ENCODE assay signal across 14 cellular contexts in the genomic region with DNA sequence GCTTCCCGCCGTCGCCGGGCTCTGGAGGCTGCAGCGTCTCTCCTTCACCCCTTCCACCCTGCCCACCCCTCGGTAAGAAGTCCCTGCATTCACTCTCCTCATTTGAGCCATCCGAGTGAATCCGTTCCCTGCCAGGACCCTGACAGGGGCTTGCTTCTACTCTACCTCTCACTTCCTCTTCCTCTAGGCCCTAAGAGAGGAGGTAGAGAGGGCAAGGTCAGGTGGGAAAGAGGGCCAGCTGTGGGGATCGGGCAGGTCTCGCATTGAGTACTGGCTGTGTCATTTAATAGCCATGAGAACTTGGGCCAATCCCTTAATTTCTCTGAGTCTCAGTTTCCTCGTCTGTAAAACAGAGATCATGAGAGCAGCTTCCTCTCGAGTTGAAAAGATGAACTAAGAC.
DNase-seq lines count a peak whose midpoint lies in the region; ATAC-seq lines count a peak whose summit lies in the region.
"Had no signal": no experiment of that assay in that cellular context is flagged by ENCODE, and none has a peak within 500 bp of the region (broad histone marks: within the 10 kb centered on the region; RNA-seq: fewer than 3 reads in every experiment).

No MANE protein-coding gene starts in this region.

- H3K79me1 ChIP-seq in trophoblast cell (ENCODE audit: low read length): no peaks in the 10 kb centered on the region

- no peak for DNase-seq in activated T-cell treated with anti-CD3 and anti-CD28 coated beads, Interleukin-2, amount 50 U/mL, for 72 hours
- DNase-seq in activated T-cell treated with anti-CD3 and anti-CD28 coated beads, Interleukin-2, amount 50 U/mL, for 1 hour: no peak
- DNase-seq in activated CD8-positive, alpha-beta T cell treated with anti-CD3 and anti-CD28 coated beads, Interleukin-2, amount 10 ng/mL, durations not matched to agents 7 days and 5 days: no peak
- DNase-seq in occipital lobe (lab: John Stamatoyannopoulos, UW): no peak
- DNase-seq in trophoblast cell: no peak
- DNase-seq in A172 (ENCODE audit: low spot score): no peak
- DNase-seq: adrenal gland, DMS153, head of caudate nucleus, kidney glomerular epithelial cell, psoas muscle had no signal

- H3K14ac ChIP-seq in trophoblast cell (ENCODE audit: low read length): no peak overlapping the region

- H3K4me3 Mint-ChIP-seq in activated T-cell treated with anti-CD3 and anti-CD28 coated beads, Interleukin-2, amount 50 U/mL, for 72 hours: peak overlapping the region; percentile 64 to 72
- peak overlapping the region; percentile 38 for H3K4me3 Mint-ChIP-seq in activated CD8-positive, alpha-beta T cell treated with anti-CD3 and anti-CD28 coated beads, Interleukin-2, amount 10 ng/mL, durations not matched to agents 7 days and 5 days
- no peak overlapping the region for H3K4me3 Mint-ChIP-seq in stimulated activated memory B cell treated with anti-CD40 and anti-IgM and Interleukin-4, amounts not matched to agents 10 μg/mL and 1 μg/mL and 100 μg/mL, for 72 hours
- H3K4me3 Mint-ChIP-seq: type B pancreatic cell had no signal

- no peak overlapping the region for H2BK120ac ChIP-seq in trophoblast cell (ENCODE audit: insufficient read depth, low read length, poor library complexity)

- no peak overlapping the region for H3K4me2 ChIP-seq in trophoblast cell (ENCODE audit: low read length)

- no peak overlapping the region for H2AFZ ChIP-seq in trophoblast cell (ENCODE audit: insufficient read depth, low read length, poor library complexity)

- ATAC-seq in activated T-cell treated with anti-CD3 and anti-CD28 coated beads, Interleukin-2, amount 50 U/mL, for 72 hours (replicated peaks in 1 of 2): peak; percentile 12 to 24
- ATAC-seq in HG02870 (IDR thresholded peaks at IDR 0.05; ENCODE audit: unreplicated experiment): peak; percentile 41
- ATAC-seq in activated CD8-positive, alpha-beta T cell treated with anti-CD3 and anti-CD28 coated beads, Interleukin-2, amount 10 ng/mL, durations not matched to agents 7 days and 5 days: peak; percentile 23
- peak; percentile 74 for ATAC-seq in stimulated activated memory B cell treated with anti-CD40 and anti-IgM and Interleukin-4, amounts not matched to agents 10 μg/mL and 1 μg/mL and 100 μg/mL, for 72 hours
- ATAC-seq: psoas muscle had no signal

- CTCF ChIA-PET in activated CD8-positive, alpha-beta T cell treated with anti-CD3 and anti-CD28 coated beads, Interleukin-2, amount 10 ng/mL, durations not matched to agents 7 days and 5 days (lab: Charles Lee): interaction anchor here (1.2 to 14.2 kb wide), 4 partner anchors 13 to 1004 kb away, joined by 3 to 106 read pairs (median 5); no protein-coding TSS in a partner anchor

- H2AK5ac ChIP-seq in trophoblast cell (ENCODE audit: low read length): no peak overlapping the region

- H3K27ac Mint-ChIP-seq in activated T-cell treated with anti-CD3 and anti-CD28 coated beads, Interleukin-2, amount 50 U/mL, for 72 hours: no peak overlapping the region
- peak overlapping the region; percentile 41 for H3K27ac Mint-ChIP-seq in activated CD8-positive, alpha-beta T cell treated with anti-CD3 and anti-CD28 coated beads, Interleukin-2, amount 10 ng/mL, durations not matched to agents 7 days and 5 days
- peak overlapping the region; percentile 40 for H3K27ac Mint-ChIP-seq in stimulated activated memory B cell treated with anti-CD40 and anti-IgM and Interleukin-4, amounts not matched to agents 10 μg/mL and 1 μg/mL and 100 μg/mL, for 72 hours
- H3K27ac Mint-ChIP-seq: type B pancreatic cell had no signal

- H3K9me3 ChIP-seq in trophoblast cell (ENCODE audit: insufficient read depth, low read depth, low read length): no peaks in the 10 kb centered on the region
- H3K9me3 ChIP-seq: adrenal gland, psoas muscle had no signal

- POLR2A ChIA-PET in activated CD8-positive, alpha-beta T cell treated with anti-CD3 and anti-CD28 coated beads, Interleukin-2, amount 10 ng/mL, durations not matched to agents 7 days and 5 days (lab: Charles Lee): interaction anchor here (0.7 to 2.1 kb wide), 4 partner anchors 8 to 13 kb away, joined by 4 to 7 read pairs (median 5); no protein-coding TSS in a partner anchor

- H3K4me1 Mint-ChIP-seq in activated T-cell treated with anti-CD3 and anti-CD28 coated beads, Interleukin-2, amount 50 U/mL, for 72 hours (ENCODE audit: low read depth): peaks cover 54% of the 10 kb centered on the region
- H3K4me1 Mint-ChIP-seq in activated CD8-positive, alpha-beta T cell treated with anti-CD3 and anti-CD28 coated beads, Interleukin-2, amount 10 ng/mL, durations not matched to agents 7 days and 5 days (ENCODE audit: low read depth): peaks cover 48% of the 10 kb centered on the region
- peaks cover 36% of the 10 kb centered on the region for H3K4me1 Mint-ChIP-seq in stimulated activated memory B cell treated with anti-CD40 and anti-IgM and Interleukin-4, amounts not matched to agents 10 μg/mL and 1 μg/mL and 100 μg/mL, for 72 hours

- no peak overlapping the region for H3K9ac ChIP-seq in trophoblast cell (ENCODE audit: low read length)

- H4K8ac ChIP-seq in trophoblast cell (ENCODE audit: low read depth, low read length): no peak overlapping the region

- no peak overlapping the region for H3K4ac ChIP-seq in trophoblast cell (ENCODE audit: low read depth, low read length)

- no peak overlapping the region for H4K12ac ChIP-seq in trophoblast cell (ENCODE audit: low read depth, low read length)

- no peak overlapping the region for H3K23ac ChIP-seq in trophoblast cell (ENCODE audit: low read length)

- H3K36me3 ChIP-seq in trophoblast cell (ENCODE audit: control insufficient read depth in 1 of 2, insufficient read depth in 2 of 2, low read length in 2 of 2): no peaks in the 10 kb centered on the region
- H3K36me3 ChIP-seq: adrenal gland had no signal

- peaks cover 61% of the 10 kb centered on the region for H3K27me3 Mint-ChIP-seq in activated T-cell treated with anti-CD3 and anti-CD28 coated beads, Interleukin-2, amount 50 U/mL, for 72 hours (ENCODE audit: low read depth)
- H3K27me3 Mint-ChIP-seq in activated CD8-positive, alpha-beta T cell treated with anti-CD3 and anti-CD28 coated beads, Interleukin-2, amount 10 ng/mL, durations not matched to agents 7 days and 5 days (ENCODE audit: low read depth): peaks cover 58% of the 10 kb centered on the region
- peaks cover 10% of the 10 kb centered on the region for H3K27me3 Mint-ChIP-seq in stimulated activated memory B cell treated with anti-CD40 and anti-IgM and Interleukin-4, amounts not matched to agents 10 μg/mL and 1 μg/mL and 100 μg/mL, for 72 hours

- no peaks in the 10 kb centered on the region for H3K79me2 ChIP-seq in trophoblast cell (ENCODE audit: control insufficient read depth, insufficient read depth, low read length, poor library complexity)

- H3K4me3 ChIP-seq in trophoblast cell (ENCODE audit: low read depth, low read length): no peak overlapping the region
- H3K4me3 ChIP-seq: adrenal gland, psoas muscle had no signal

- peaks cover 3 to 4% of the 10 kb centered on the region in 2 donors for H3K36me3 Mint-ChIP-seq in activated T-cell treated with anti-CD3 and anti-CD28 coated beads, Interleukin-2, amount 50 U/mL, for 72 hours (ENCODE audit: insufficient read depth in 2 of 2)
- H3K36me3 Mint-ChIP-seq in activated CD8-positive, alpha-beta T cell treated with anti-CD3 and anti-CD28 coated beads, Interleukin-2, amount 10 ng/mL, durations not matched to agents 7 days and 5 days (ENCODE audit: low read depth): peaks cover 5% of the 10 kb centered on the region
- no peaks in the 10 kb centered on the region for H3K36me3 Mint-ChIP-seq in stimulated activated memory B cell treated with anti-CD40 and anti-IgM and Interleukin-4, amounts not matched to agents 10 μg/mL and 1 μg/mL and 100 μg/mL, for 72 hours
- H3K36me3 Mint-ChIP-seq: type B pancreatic cell had no signal

- H3K27me3 ChIP-seq in trophoblast cell (ENCODE audit: insufficient read depth, low read length): no peaks in the 10 kb centered on the region
- H3K27me3 ChIP-seq: adrenal gland had no signal

- H2BK5ac ChIP-seq in trophoblast cell (ENCODE audit: low read depth, low read length, poor library complexity): no peak overlapping the region

- H2BK12ac ChIP-seq in trophoblast cell (ENCODE audit: low read length): no peak overlapping the region

- no peak overlapping the region for H3K18ac ChIP-seq in trophoblast cell (ENCODE audit: low read length)

- WGBS in trophoblast cell (ENCODE audit: extremely low coverage, insufficient coverage, insufficient read length): no CpG with 5 or more reads among the region's 12 CpGs

- H3K4me1 ChIP-seq in trophoblast cell (ENCODE audit: control insufficient read depth in 1 of 2, insufficient read depth in 2 of 2, low read length in 2 of 2): peaks cover 0 to 2% of the 10 kb centered on the region in 2 experiments
- H3K4me1 ChIP-seq: adrenal gland had no signal

- no peak overlapping the region for H3K27ac ChIP-seq in trophoblast cell (ENCODE audit: low read depth, low read length)
- H3K27ac ChIP-seq: adrenal gland, psoas muscle had no signal

- H4K91ac ChIP-seq in trophoblast cell (ENCODE audit: low read depth, low read length): no peak overlapping the region

- no peaks in the 10 kb centered on the region for H3K9me3 Mint-ChIP-seq in activated T-cell treated with anti-CD3 and anti-CD28 coated beads, Interleukin-2, amount 50 U/mL, for 72 hours
- H3K9me3 Mint-ChIP-seq in activated CD8-positive, alpha-beta T cell treated with anti-CD3 and anti-CD28 coated beads, Interleukin-2, amount 10 ng/mL, durations not matched to agents 7 days and 5 days (ENCODE audit: insufficient read depth): no peaks in the 10 kb centered on the region
- peaks cover 3% of the 10 kb centered on the region for H3K9me3 Mint-ChIP-seq in stimulated activated memory B cell treated with anti-CD40 and anti-IgM and Interleukin-4, amounts not matched to agents 10 μg/mL and 1 μg/mL and 100 μg/mL, for 72 hours
- H3K9me3 Mint-ChIP-seq: type B pancreatic cell had no signal

Comparison
In these comparisons a context has a peak if more than half of its experiments do, and no peak if none do; other contexts are left out.
1. ATAC-seq: peak in every context shown above with its lines; median percentile 74 in stimulated activated memory B cell treated with anti-CD40 and anti-IgM and Interleukin-4, amounts not matched to agents 10 μg/mL and 1 μg/mL and 100 μg/mL, for 72 hours; 41 in HG02870; 23 in activated CD8-positive, alpha-beta T cell treated with anti-CD3 and anti-CD28 coated beads, Interleukin-2, amount 10 ng/mL, durations not matched to agents 7 days and 5 days; 18 in activated T-cell treated with anti-CD3 and anti-CD28 coated beads, Interleukin-2, amount 50 U/mL, for 72 hours.